18 cellular contexts compared by ENCODE assay signal in the genomic region with DNA sequence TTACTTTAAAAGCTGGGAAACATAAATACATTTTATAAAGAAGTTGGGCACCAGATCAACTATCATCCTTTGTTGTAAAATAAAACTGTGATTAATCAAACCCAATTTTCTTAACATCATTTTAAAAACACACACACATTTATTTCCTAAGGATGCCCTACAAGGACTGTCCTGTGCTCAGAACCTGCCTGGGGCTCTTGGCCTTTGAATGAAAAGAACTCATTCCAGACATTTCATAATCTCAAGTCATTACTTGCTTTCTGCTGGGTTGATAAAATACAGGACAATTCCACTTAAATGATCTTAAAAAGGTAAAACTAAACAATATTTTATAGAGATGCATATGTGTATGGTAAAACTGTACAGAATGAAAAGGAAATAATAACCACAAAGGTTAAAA. TPM values are rescaled to one million over a fixed set of nuclear protein-coding genes. Genes with fewer than 3 reads are reported as not detected.
DNase-seq lines count a peak whose midpoint lies in the region; ATAC-seq, FAIRE-seq and TF ChIP-seq lines count a peak whose summit lies in the region.
"Had no signal": no experiment of that assay in that cellular context is flagged by ENCODE, and none has a peak within 500 bp of the region (broad histone marks: within the 10 kb centered on the region; RNA-seq: fewer than 3 reads in every experiment).

No MANE protein-coding gene starts in this region.

- POLR2A ChIA-PET in WTC11 (lab: Charles Lee): no interaction called here

- H3K4me1 Mint-ChIP-seq in WTC11: peaks cover 40% of the 10 kb centered on the region
- peaks cover 46% of the 10 kb centered on the region for H3K4me1 Mint-ChIP-seq in progenitor cell of endocrine pancreas (ENCODE audit: low read depth)

- no peak for TF ChIP-seq CTCF in WTC11 (IDR thresholded peaks at IDR 0.05)
- TF ChIP-seq CTCF in fibroblast of villous mesenchyme (IDR thresholded peaks at IDR 0.05; ENCODE audit: insufficient read depth, low read depth, low read length): no peak
- TF ChIP-seq CTCF in progenitor cell of endocrine pancreas (IDR thresholded peaks at IDR 0.05; ENCODE audit: unreplicated experiment): no peak

- CTCF ChIA-PET in WTC11 (lab: Charles Lee): interaction anchor here (0.6 to 0.9 kb wide), 2 partner anchors 25 to 53 kb away, joined by 3 to 4 read pairs; no protein-coding TSS in a partner anchor

- H3K9me3 Mint-ChIP-seq in WTC11 (no peaks in the 10 kb centered on the region), progenitor cell of endocrine pancreas (ENCODE audit: low read depth) (no peaks in the 10 kb centered on the region)
- H3K9me3 Mint-ChIP-seq: activated CD4-positive, alpha-beta memory T cell treated with anti-CD3 and anti-CD28 coated beads for 36 hours; stimulated activated effector memory CD8-positive, alpha-beta T cell treated with anti-CD3 and anti-CD28 coated beads, Interleukin-12 subunit alpha, Interleukin-12 subunit beta, amount 100 ng/mL, for 72 hours had no signal

- H3K27me3 Mint-ChIP-seq in WTC11 (ENCODE audit: low read depth) (no peaks in the 10 kb centered on the region), progenitor cell of endocrine pancreas (no peaks in the 10 kb centered on the region)

- in situ Hi-C loops in G401 (cut with HindIII; ENCODE audit: low sequenced_read_pairs): no loop called here

- H3K36me3 Mint-ChIP-seq in WTC11 (peaks cover 3% of the 10 kb centered on the region), progenitor cell of endocrine pancreas (ENCODE audit: insufficient read depth) (peaks cover 2% of the 10 kb centered on the region)
- H3K36me3 Mint-ChIP-seq: activated CD4-positive, alpha-beta memory T cell treated with anti-CD3 and anti-CD28 coated beads for 36 hours; CD14-positive monocyte; stimulated activated effector memory CD8-positive, alpha-beta T cell treated with anti-CD3 and anti-CD28 coated beads, Interleukin-12 subunit alpha, Interleukin-12 subunit beta, amount 100 ng/mL, for 72 hours had no signal

- no peak overlapping the region for H3K27ac Mint-ChIP-seq in WTC11
- H3K27ac Mint-ChIP-seq in progenitor cell of endocrine pancreas: peak overlapping the region; percentile 86
- H3K27ac Mint-ChIP-seq: activated CD4-positive, alpha-beta memory T cell treated with anti-CD3 and anti-CD28 coated beads for 36 hours; CD14-positive monocyte; stimulated activated effector memory CD8-positive, alpha-beta T cell treated with anti-CD3 and anti-CD28 coated beads, Interleukin-12 subunit alpha, Interleukin-12 subunit beta, amount 100 ng/mL, for 72 hours had no signal

- no peak for FAIRE-seq in HTR-8/SVneo (lab: Jason Lieb, UNC)

- no peak overlapping the region for H3K4me3 ChIP-seq in fibroblast of villous mesenchyme (ENCODE audit: low read depth, low read length)

- ATAC-seq in WTC11: no peak
- ATAC-seq: stimulated activated effector memory CD8-positive, alpha-beta T cell treated with anti-CD3 and anti-CD28 coated beads, Interleukin-12 subunit alpha, Interleukin-12 subunit beta, amount 100 ng/mL, for 72 hours had no signal

- DNase-seq in G401 (ENCODE audit: low spot score) (peak; percentile 24), WTC11 (ENCODE audit: low spot score) (no peak), fibroblast of villous mesenchyme (ENCODE audit: low read depth) (peak; percentile 37), progenitor cell of endocrine pancreas (ENCODE audit: low spot score, unreplicated experiment) (no peak), glomerular visceral epithelial cell (ENCODE audit: extremely low spot score) (no peak), NCI-H524 treated with DMSO at 0.1 percent for 48 hours (lab: John Stamatoyannopoulos, UW) (no peak), HTR-8/SVneo (ENCODE audit: insufficient read length, low spot score) (no peak), NCI-H82 (lab: John Stamatoyannopoulos, UW) (no peak)
- DNase-seq: activated CD4-positive, alpha-beta memory T cell treated with anti-CD3 and anti-CD28 coated beads for 36 hours; activated gamma-delta T cell; caudate nucleus; GDM1; KBM-7; left colon; NCI-H1930; nucleus accumbens had no signal

- H3K4me3 Mint-ChIP-seq in WTC11 (peak overlapping the region; percentile 86), progenitor cell of endocrine pancreas (ENCODE audit: low read depth) (peak overlapping the region; percentile 76)
- H3K4me3 Mint-ChIP-seq: activated CD4-positive, alpha-beta memory T cell treated with anti-CD3 and anti-CD28 coated beads for 36 hours; CD14-positive monocyte; stimulated activated effector memory CD8-positive, alpha-beta T cell treated with anti-CD3 and anti-CD28 coated beads, Interleukin-12 subunit alpha, Interleukin-12 subunit beta, amount 100 ng/mL, for 72 hours had no signal

TF ChIP-seq in WTC11, 78 proteins besides CTCF, POLR2A, EP300 and RAD21 (continues in another document):
- TF ChIP-seq, protein P1, sequence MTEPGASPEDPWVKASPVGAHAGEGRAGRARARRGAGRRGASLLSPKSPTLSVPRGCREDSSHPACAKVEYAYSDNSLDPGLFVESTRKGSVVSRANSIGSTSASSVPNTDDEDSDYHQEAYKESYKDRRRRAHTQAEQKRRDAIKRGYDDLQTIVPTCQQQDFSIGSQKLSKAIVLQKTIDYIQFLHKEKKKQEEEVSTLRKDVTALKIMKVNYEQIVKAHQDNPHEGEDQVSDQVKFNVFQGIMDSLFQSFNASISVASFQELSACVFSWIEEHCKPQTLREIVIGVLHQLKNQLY (CRISPR knock-in tag; IDR thresholded peaks at IDR 0.05): no peak
- TF ChIP-seq, protein P2, sequence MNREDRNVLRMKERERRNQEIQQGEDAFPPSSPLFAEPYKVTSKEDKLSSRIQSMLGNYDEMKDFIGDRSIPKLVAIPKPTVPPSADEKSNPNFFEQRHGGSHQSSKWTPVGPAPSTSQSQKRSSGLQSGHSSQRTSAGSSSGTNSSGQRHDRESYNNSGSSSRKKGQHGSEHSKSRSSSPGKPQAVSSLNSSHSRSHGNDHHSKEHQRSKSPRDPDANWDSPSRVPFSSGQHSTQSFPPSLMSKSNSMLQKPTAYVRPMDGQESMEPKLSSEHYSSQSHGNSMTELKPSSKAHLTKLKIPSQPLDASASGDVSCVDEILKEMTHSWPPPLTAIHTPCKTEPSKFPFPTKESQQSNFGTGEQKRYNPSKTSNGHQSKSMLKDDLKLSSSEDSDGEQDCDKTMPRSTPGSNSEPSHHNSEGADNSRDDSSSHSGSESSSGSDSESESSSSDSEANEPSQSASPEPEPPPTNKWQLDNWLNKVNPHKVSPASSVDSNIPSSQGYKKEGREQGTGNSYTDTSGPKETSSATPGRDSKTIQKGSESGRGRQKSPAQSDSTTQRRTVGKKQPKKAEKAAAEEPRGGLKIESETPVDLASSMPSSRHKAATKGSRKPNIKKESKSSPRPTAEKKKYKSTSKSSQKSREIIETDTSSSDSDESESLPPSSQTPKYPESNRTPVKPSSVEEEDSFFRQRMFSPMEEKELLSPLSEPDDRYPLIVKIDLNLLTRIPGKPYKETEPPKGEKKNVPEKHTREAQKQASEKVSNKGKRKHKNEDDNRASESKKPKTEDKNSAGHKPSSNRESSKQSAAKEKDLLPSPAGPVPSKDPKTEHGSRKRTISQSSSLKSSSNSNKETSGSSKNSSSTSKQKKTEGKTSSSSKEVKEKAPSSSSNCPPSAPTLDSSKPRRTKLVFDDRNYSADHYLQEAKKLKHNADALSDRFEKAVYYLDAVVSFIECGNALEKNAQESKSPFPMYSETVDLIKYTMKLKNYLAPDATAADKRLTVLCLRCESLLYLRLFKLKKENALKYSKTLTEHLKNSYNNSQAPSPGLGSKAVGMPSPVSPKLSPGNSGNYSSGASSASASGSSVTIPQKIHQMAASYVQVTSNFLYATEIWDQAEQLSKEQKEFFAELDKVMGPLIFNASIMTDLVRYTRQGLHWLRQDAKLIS (CRISPR knock-in tag; IDR thresholded peaks at IDR 0.05; ENCODE audit: borderline replicate concordance): no peak
- TF ChIP-seq RORB (CRISPR knock-in tag; IDR thresholded peaks at IDR 0.05): no peak
- TF ChIP-seq, protein P3, sequence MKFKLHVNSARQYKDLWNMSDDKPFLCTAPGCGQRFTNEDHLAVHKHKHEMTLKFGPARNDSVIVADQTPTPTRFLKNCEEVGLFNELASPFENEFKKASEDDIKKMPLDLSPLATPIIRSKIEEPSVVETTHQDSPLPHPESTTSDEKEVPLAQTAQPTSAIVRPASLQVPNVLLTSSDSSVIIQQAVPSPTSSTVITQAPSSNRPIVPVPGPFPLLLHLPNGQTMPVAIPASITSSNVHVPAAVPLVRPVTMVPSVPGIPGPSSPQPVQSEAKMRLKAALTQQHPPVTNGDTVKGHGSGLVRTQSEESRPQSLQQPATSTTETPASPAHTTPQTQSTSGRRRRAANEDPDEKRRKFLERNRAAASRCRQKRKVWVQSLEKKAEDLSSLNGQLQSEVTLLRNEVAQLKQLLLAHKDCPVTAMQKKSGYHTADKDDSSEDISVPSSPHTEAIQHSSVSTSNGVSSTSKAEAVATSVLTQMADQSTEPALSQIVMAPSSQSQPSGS (CRISPR knock-in tag; IDR thresholded peaks at IDR 0.05; ENCODE audit: borderline replicate concordance, low read depth): no peak
- no peak for TF ChIP-seq TCF7 (CRISPR knock-in tag; IDR thresholded peaks at IDR 0.05; ENCODE audit: low read depth)
- no peak for TF ChIP-seq FOXJ3 (CRISPR knock-in tag; IDR thresholded peaks at IDR 0.05; ENCODE audit: borderline replicate concordance)

RNA-seq across cellular contexts. Expression of a gene that starts 2.8 kb away (rescaled TPM):
- 17.7 and 23.3 TPM in 2 replicates for total RNA-seq in G401 (2014; rRNA removed; shearing (Covaris generic))
- 39.2 to 41.6 TPM (median 41.4 TPM) in 3 replicates for total RNA-seq in WTC11 (2021)
- total RNA-seq in fibroblast of villous mesenchyme: 43.5 and 46.6 TPM in 2 replicates
- 35.5 and 38.4 TPM in 2 replicates for total RNA-seq in progenitor cell of endocrine pancreas

RNA-seq across cellular contexts. Expression of a gene that starts 45.6 kb away (rescaled TPM):
- not detected in 2 replicates for total RNA-seq in G401 (2014; rRNA removed; shearing (Covaris generic))
- not detected in 3 replicates for total RNA-seq in WTC11 (2021)
- total RNA-seq in fibroblast of villous mesenchyme: not detected in 2 replicates
- not detected in 2 replicates for total RNA-seq in progenitor cell of endocrine pancreas
- total RNA-seq: activated CD4-positive, alpha-beta memory T cell treated with anti-CD3 and anti-CD28 coated beads for 36 hours; left colon had no signal

Comparison
In these comparisons a context has a peak if more than half of its experiments do, and no peak if none do; other contexts are left out.
1. DNase-seq: peak in G401 (single experiment) and fibroblast of villous mesenchyme (single experiment); none in WTC11 (single experiment), progenitor cell of endocrine pancreas (single experiment), glomerular visceral epithelial cell (single experiment), NCI-H524 treated with DMSO at 0.1 percent for 48 hours (single experiment), HTR-8/SVneo (single experiment) and NCI-H82 (single experiment).